21 cellular contexts compared by ENCODE assay signal in the genomic region with DNA sequence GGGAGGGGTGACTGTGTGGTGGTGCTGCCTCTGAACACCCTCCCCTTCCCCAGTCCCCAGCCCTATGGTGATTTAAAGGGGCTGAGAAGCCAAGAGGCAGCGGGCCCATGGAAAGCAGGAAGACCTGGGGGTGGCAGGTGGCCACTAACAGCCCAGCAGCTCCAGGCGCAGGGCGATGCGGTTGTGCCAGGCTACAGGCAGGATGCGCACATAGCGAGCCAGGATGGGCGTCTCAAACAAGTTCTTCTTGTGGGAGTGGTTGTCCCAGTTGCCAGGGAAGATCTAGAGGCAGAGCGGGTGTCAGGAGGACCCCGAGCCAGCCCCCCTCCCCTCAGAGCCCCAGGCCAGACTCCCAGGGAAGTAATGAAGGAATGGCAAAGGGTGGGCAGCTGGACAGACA. TPM values are rescaled to one million over a fixed set of nuclear protein-coding genes. Genes with fewer than 3 reads are reported as not detected.
DNase-seq lines count a peak whose midpoint lies in the region; ATAC-seq and TF ChIP-seq lines count a peak whose summit lies in the region.
"Had no signal": no experiment of that assay in that cellular context is flagged by ENCODE, and none has a peak within 500 bp of the region (broad histone marks: within the 10 kb centered on the region; RNA-seq: fewer than 3 reads in every experiment).

No MANE protein-coding gene starts in this region.

- H3K27ac ChIP-seq in breast epithelium (peak overlapping the region; percentile 48 to 59), RWPE1 (peak overlapping the region; percentile 67), gastrocnemius medialis (peak overlapping the region; percentile 74 to 85 (median 79))
- no peak overlapping the region for H3K27ac ChIP-seq in CD4-positive, alpha-beta memory T cell (ENCODE audit: low read depth, low read length)
- H3K27ac ChIP-seq: 22Rv1 had no signal

- intact Hi-C loops in breast epithelium (cut with DNase I; ENCODE audit: low total_unique reads): no loop called here
- intact Hi-C loops in MCF 10A (cut with micrococcal nuclease): loop anchor here (10.0 kb wide), 1 partner anchor 94 kb away; a partner anchor contains a TSS
- intact Hi-C loops in gastrocnemius medialis (cut with DNase I; ENCODE audit: low total_unique reads): loop anchor here (5.0 kb wide), 2 partner anchors 273 to 277 kb away; a partner anchor contains a TSS
- intact Hi-C loops in CD4-positive, alpha-beta memory T cell (cut with micrococcal nuclease): no loop called here

- DNase-seq in breast epithelium (ENCODE audit: low spot score in 2 of 2) (no peak), MCF 10A (ENCODE audit: unreplicated experiment) (no peak), RWPE1 (ENCODE audit: low spot score) (no peak), nephron progenitor cell (no peak), gastrocnemius medialis (no peak), NCI-H510A (lab: John Stamatoyannopoulos, UW) (no peak)
- DNase-seq in CD4-positive, alpha-beta memory T cell: no peak
- DNase-seq: Caco-2, GDM1, Karpas-422, MM.1S, NCI-H1092, NCI-H146, NCI-H2081, NCI-H446 treated with DMSO at 0.1 percent for 48 hours, NCI-H774, PC-3 had no signal

- no peak overlapping the region for H3K4me3 ChIP-seq in breast epithelium
- H3K4me3 ChIP-seq in gastrocnemius medialis: no peak overlapping the region
- H3K4me3 ChIP-seq in CD4-positive, alpha-beta memory T cell (ENCODE audit: low read length in 2 of 2): no peak overlapping the region
- H3K4me3 ChIP-seq: HAP-1 had no signal

- H3K36me3 ChIP-seq in breast epithelium: no peaks in the 10 kb centered on the region
- peaks cover 0 to 53% of the 10 kb centered on the region in 2 donors for H3K36me3 ChIP-seq in gastrocnemius medialis
- H3K36me3 ChIP-seq in CD4-positive, alpha-beta memory T cell (ENCODE audit: insufficient read depth, low read length): no peaks in the 10 kb centered on the region

- BruUV-seq in MCF 10A (replicated peaks; lab: Mats Ljungman, UMichigan): no TSS peak

- H3K4me1 Mint-ChIP-seq in MCF 10A (ENCODE audit: insufficient read depth, unreplicated experiment): peaks cover 19% of the 10 kb centered on the region
- H3K4me1 Mint-ChIP-seq in nephron progenitor cell: peaks cover 56% of the 10 kb centered on the region
- H3K4me1 Mint-ChIP-seq in CD4-positive, alpha-beta memory T cell: peaks cover 34 to 63% (median 48%) of the 10 kb centered on the region in 4 donors

- H3K9me3 Mint-ChIP-seq in MCF 10A (ENCODE audit: unreplicated experiment): no peaks in the 10 kb centered on the region
- H3K9me3 Mint-ChIP-seq in nephron progenitor cell: no peaks in the 10 kb centered on the region
- no peaks in the 10 kb centered on the region for H3K9me3 Mint-ChIP-seq in CD4-positive, alpha-beta memory T cell
- H3K9me3 Mint-ChIP-seq: IgD-negative memory B cell had no signal

- CTCF ChIA-PET in MCF 10A (lab: Yijun Ruan, JAX): no interaction called here
- CTCF ChIA-PET in RWPE1 (lab: Yijun Ruan, JAX): no interaction called here
- CTCF ChIA-PET in CD4-positive, alpha-beta memory T cell (lab: Charles Lee; ENCODE audit: partially characterized antibody): interaction anchor here (1.5 kb wide), 1 partner anchor 12 kb away, joined by 4 read pairs; no protein-coding TSS in a partner anchor

- in situ Hi-C loops in gastrocnemius medialis (cut with MboI; ENCODE audit: low sequenced_read_pairs in 4 of 4): loop anchor here in 2 of 4 donors (10.0 kb wide), 2 partner anchors 276 to 286 kb away; no protein-coding TSS in a partner anchor

- H3K27me3 Mint-ChIP-seq in MCF 10A (ENCODE audit: insufficient read depth, unreplicated experiment) (no peaks in the 10 kb centered on the region), nephron progenitor cell (ENCODE audit: low read depth, poor library complexity) (peaks cover 4% of the 10 kb centered on the region)
- H3K27me3 Mint-ChIP-seq in CD4-positive, alpha-beta memory T cell: no peaks in the 10 kb centered on the region

- H3K4me1 ChIP-seq in breast epithelium: peaks cover 4 to 16% of the 10 kb centered on the region in 2 donors
- peaks cover 22 to 50% of the 10 kb centered on the region in 2 donors for H3K4me1 ChIP-seq in gastrocnemius medialis
- H3K4me1 ChIP-seq in CD4-positive, alpha-beta memory T cell (ENCODE audit: insufficient read depth, low read length): peaks cover 54% of the 10 kb centered on the region

- POLR2A ChIA-PET in MCF 10A (lab: Yijun Ruan, JAX): interaction anchor here (0.7 kb wide), 1 partner anchor 13 kb away, joined by 4 read pairs; no protein-coding TSS in a partner anchor
- POLR2A ChIA-PET in RWPE1 (lab: Yijun Ruan, JAX; ENCODE audit: low non-redundant PET): no interaction called here
- POLR2A ChIA-PET in CD4-positive, alpha-beta memory T cell (lab: Charles Lee; ENCODE audit: partially characterized antibody): no interaction called here

- H3K4me3 Mint-ChIP-seq in MCF 10A (ENCODE audit: unreplicated experiment) (no peak overlapping the region), nephron progenitor cell (no peak overlapping the region)
- no peak overlapping the region for H3K4me3 Mint-ChIP-seq in CD4-positive, alpha-beta memory T cell
- H3K4me3 Mint-ChIP-seq: IgD-negative memory B cell had no signal

- H3K9me3 ChIP-seq in breast epithelium (no peaks in the 10 kb centered on the region), gastrocnemius medialis (no peaks in the 10 kb centered on the region)
- no peaks in the 10 kb centered on the region for H3K9me3 ChIP-seq in CD4-positive, alpha-beta memory T cell (ENCODE audit: control insufficient read depth in 1 of 2, low read length in 2 of 2)
- H3K9me3 ChIP-seq: Caco-2, HAP-1 had no signal

- H3K27ac Mint-ChIP-seq in MCF 10A (ENCODE audit: low read depth, unreplicated experiment): no peak overlapping the region
- H3K27ac Mint-ChIP-seq in nephron progenitor cell: peak overlapping the region; percentile 83
- peak overlapping the region in 3 of 7 donors; percentile 68 to 72 (median 72) for H3K27ac Mint-ChIP-seq in CD4-positive, alpha-beta memory T cell
- H3K27ac Mint-ChIP-seq: IgD-negative memory B cell had no signal

- TF ChIP-seq CTCF in breast epithelium (IDR thresholded peaks at IDR 0.05) (no peak), MCF 10A (IDR thresholded peaks at IDR 0.05; ENCODE audit: unreplicated experiment) (no peak), RWPE1 (conservative IDR thresholded peaks at IDR 0.05; ENCODE audit: low read depth) (no peak), nephron progenitor cell (IDR thresholded peaks at IDR 0.05) (no peak), gastrocnemius medialis (IDR thresholded peaks at IDR 0.05 in 4 of 5, conservative IDR thresholded peaks at IDR 0.05 in 1 of 5) (no peak)

- H3K27me3 ChIP-seq in breast epithelium (no peaks in the 10 kb centered on the region), gastrocnemius medialis (peaks cover 7 to 11% (median 10%) of the 10 kb centered on the region in 3 donors)
- H3K27me3 ChIP-seq in CD4-positive, alpha-beta memory T cell (ENCODE audit: insufficient read depth, low read length): no peaks in the 10 kb centered on the region

- no peak for TF ChIP-seq POLR2A in breast epithelium (IDR thresholded peaks at IDR 0.05)
- TF ChIP-seq POLR2A in gastrocnemius medialis (IDR thresholded peaks at IDR 0.05): no peak

- H3K36me3 Mint-ChIP-seq in MCF 10A (ENCODE audit: insufficient read depth, unreplicated experiment): peaks cover 70% of the 10 kb centered on the region
- H3K36me3 Mint-ChIP-seq in nephron progenitor cell (ENCODE audit: low read depth): peaks cover 37% of the 10 kb centered on the region
- peaks cover 3 to 8% of the 10 kb centered on the region in 2 donors for H3K36me3 Mint-ChIP-seq in CD4-positive, alpha-beta memory T cell

- ATAC-seq in gastrocnemius medialis: no peak
- no peak for ATAC-seq in HG03095 (IDR thresholded peaks at IDR 0.05; ENCODE audit: unreplicated experiment)
- ATAC-seq: PC-3 had no signal

RNA-seq across cellular contexts. Expression of a gene that starts 3.9 kb away (rescaled TPM):
- total RNA-seq in breast epithelium (10 to 100 TPM in 2 of 3 donors, 1 to 10 TPM in 1; 3.4 to 24.6 (median 11.1) TPM), MCF 10A (2022) (4.1 and 5.0 TPM in 2 replicates), gastrocnemius medialis (1 to 10 TPM; 1.7 to 5.2 (median 2.1) TPM)
- 100 to 1,000 TPM; 124 to 126 TPM for total RNA-seq in CD4-positive, alpha-beta memory T cell
- polyA plus RNA-seq in CD4-positive, alpha-beta memory T cell: 10 to 100 TPM; 40.7 to 44.7 TPM

RNA-seq across cellular contexts. Expression of a gene that starts 13.9 kb away (rescaled TPM):
- total RNA-seq in breast epithelium (100 to 1,000 TPM; 226 to 457 (median 311) TPM), MCF 10A (2022) (207 and 254 TPM in 2 replicates), gastrocnemius medialis (100 to 1,000 TPM; 239 to 437 (median 395) TPM)
- total RNA-seq in CD4-positive, alpha-beta memory T cell: 100 to 1,000 TPM in 1 of 2 experiments, 10 to 100 TPM in 1; 92.8 to 102 TPM
- polyA plus RNA-seq in CD4-positive, alpha-beta memory T cell: 10 to 100 TPM in 1 of 2 donors, 1 to 10 TPM in 1; 5.1 to 13.0 TPM

Comparison
In these comparisons a context has a peak if more than half of its experiments do, and no peak if none do; other contexts are left out.
1. intact Hi-C loops: an anchor here in MCF 10A (10.0 kb wide) and gastrocnemius medialis (5.0 kb wide); none called in breast epithelium and CD4-positive, alpha-beta memory T cell.
2. RNA of a gene that starts 3.9 kb away (total RNA-seq): 124 to 126 TPM in CD4-positive, alpha-beta memory T cell; 3.4 to 24.6 TPM in breast epithelium, 4.1 to 5.0 TPM in MCF 10A and 1.7 to 5.2 TPM in gastrocnemius medialis; every median in the first group is over 4 times any median in the second.